In the genomic region with DNA sequence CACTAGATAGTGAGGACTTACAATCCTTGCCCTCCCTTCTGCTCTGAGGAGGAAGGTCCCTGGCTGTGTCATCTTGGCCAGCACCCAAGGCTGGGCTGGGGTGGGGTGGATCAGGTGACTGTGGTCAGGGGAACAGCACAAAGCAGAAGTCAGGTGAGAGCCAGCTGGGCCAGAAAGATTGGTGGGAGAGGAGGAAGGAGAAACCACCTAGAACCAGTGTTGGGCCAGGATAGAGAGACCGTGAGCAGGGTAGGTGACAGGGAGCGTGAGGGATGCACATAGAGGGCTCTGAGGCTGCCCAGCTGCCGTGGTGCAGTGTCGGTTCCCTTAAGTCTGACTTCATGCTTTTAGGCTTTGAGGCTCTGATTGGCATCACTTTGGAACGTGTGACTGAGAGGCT, we compare ENCODE assay signal across 8 cellular contexts. TPM values are rescaled to one million over a fixed set of nuclear protein-coding genes. Genes with fewer than 3 reads are reported as not detected.
DNase-seq lines count a peak whose midpoint lies in the region; ATAC-seq, FAIRE-seq and TF ChIP-seq lines count a peak whose summit lies in the region.
"Had no signal": no experiment of that assay in that cellular context is flagged by ENCODE, and none has a peak within 500 bp of the region (broad histone marks: within the 10 kb centered on the region; RNA-seq: fewer than 3 reads in every experiment).

No MANE protein-coding gene starts in this region.

- peaks cover 31% of the 10 kb centered on the region for H4K20me1 ChIP-seq in OCI-LY3 (ENCODE audit: insufficient read depth, low read length)

- no peak overlapping the region for H3K9ac ChIP-seq in OCI-LY3 (ENCODE audit: low read length)

- H3K4me2 ChIP-seq in OCI-LY3 (ENCODE audit: low read length) = no peak overlapping the region

- ATAC-seq in GM18511 (IDR thresholded peaks at IDR 0.05; ENCODE audit: unreplicated experiment) = peak; percentile 86
- peak; percentile 69 for ATAC-seq in HG02610 (IDR thresholded peaks at IDR 0.05; ENCODE audit: unreplicated experiment)

- FAIRE-seq in D721Med (lab: Jason Lieb, UNC) = no peak

- peaks cover 51% of the 10 kb centered on the region for H3K79me2 ChIP-seq in OCI-LY3 (ENCODE audit: low read length)

- TF ChIP-seq CTCF in OCI-LY3 (IDR thresholded peaks at IDR 0.05; ENCODE audit: low read depth, low read length) = no peak
- no peak for TF ChIP-seq CTCF in fibroblast of pulmonary artery (IDR thresholded peaks at IDR 0.05; ENCODE audit: low read length, missing control alignments)
- TF ChIP-seq CTCF in D721Med (IDR thresholded peaks at IDR 0.05; ENCODE audit: insufficient read depth, missing control alignments) = no peak

- H3K27me3 ChIP-seq in OCI-LY3 (ENCODE audit: low read depth, low read length) = no peaks in the 10 kb centered on the region
- H3K27me3 ChIP-seq: SJSA1 had no signal

- H3K9me3 ChIP-seq in OCI-LY3 (ENCODE audit: insufficient read depth, low read length) = no peaks in the 10 kb centered on the region
- H3K9me3 ChIP-seq: SJSA1 had no signal

- H3K27ac ChIP-seq in OCI-LY3 (ENCODE audit: low read length) = peak overlapping the region; percentile 43
- H3K27ac ChIP-seq: SJSA1 had no signal

- peaks cover 37% of the 10 kb centered on the region for H3K4me1 ChIP-seq in OCI-LY3 (ENCODE audit: low read length)

- no peak overlapping the region for H2AFZ ChIP-seq in OCI-LY3 (ENCODE audit: low read depth, low read length)

- H3K4me3 ChIP-seq in OCI-LY3 (ENCODE audit: low read length) (no peak overlapping the region), fibroblast of pulmonary artery (replicated peaks; ENCODE audit: low read depth, low read length) (no peak overlapping the region)
- H3K4me3 ChIP-seq: SJSA1 had no signal

- H3K36me3 ChIP-seq in OCI-LY3 (replicated peaks; ENCODE audit: low read depth, low read length) = peaks cover 87% of the 10 kb centered on the region
- H3K36me3 ChIP-seq: SJSA1 had no signal

- peak; percentile 21 for DNase-seq in fibroblast of pulmonary artery (ENCODE audit: low read depth)
- DNase-seq in ureter (ENCODE audit: low spot score) = peak; percentile 81
- DNase-seq in D721Med (ENCODE audit: insufficient read length, low spot score) = no peak
- DNase-seq in GM19238 (ENCODE audit: insufficient read length, low spot score) = no peak

RNA-seq across cellular contexts. Expression of gene NCF2, which starts 22.7 kb away (rescaled TPM):
- 3.8 TPM for total RNA-seq in ureter

Comparison
In these comparisons a context has a peak if more than half of its experiments do, and no peak if none do; other contexts are left out.
1. DNase-seq: peak in fibroblast of pulmonary artery (single experiment) and ureter (single experiment); none in D721Med (single experiment) and GM19238 (single experiment).